ENCODE assay signal across 8 cellular contexts in genomic region chr1:173474780-173475419, GRCh38. TPM values are rescaled to one million over a fixed set of nuclear protein-coding genes. Genes with fewer than 3 reads are reported as not detected.
DNase-seq lines count a peak whose midpoint lies in the region; ATAC-seq and TF ChIP-seq lines count a peak whose summit lies in the region.
"Not testable (repeated sequence)": the region's sequence is repeated elsewhere in the genome, so short reads cannot be mapped to it uniquely, and the experiment has no call there.

No MANE protein-coding gene starts in this region.

- not testable (repeated sequence) for H3K9me3 ChIP-seq in SJSA1 (replicated peaks); mucosa of descending colon; smooth muscle cell (replicated peaks; ENCODE audit: low read depth)

- intact Hi-C loops in activated T-helper 1 cell treated with anti-CD3 and anti-CD28 coated beads, Interleukin-12 subunit alpha, Interleukin-12 subunit beta, Interleukin-2, Interleukin-4 antibody, amounts not matched to agents 30 ng/mL and 10 ng/mL and 1 ng/mL, durations not matched to agents 14 hours and 24 hours and 36 hours (cut with micrococcal nuclease) = loop anchor here (5.0 to 10.0 kb wide), 3 partner anchors 178 to 1690 kb away; partner anchors contain the start of gene METTL13
- intact Hi-C loops in mucosa of descending colon (cut with DNase I, micrococcal nuclease) = loop anchor here in 1 of 2 donors (5.0 kb wide), 1 partner anchor 43 kb away; no protein-coding TSS in a partner anchor

- H3K9ac ChIP-seq in smooth muscle cell (ENCODE audit: low read depth) = peak overlapping the region; percentile 56

- H3K4me1 Mint-ChIP-seq in HFFc6 (ENCODE audit: low read depth) = peaks cover 44% of the 10 kb centered on the region
- peaks cover 55% of the 10 kb centered on the region for H3K4me1 Mint-ChIP-seq in activated T-helper 1 cell treated with anti-CD3 and anti-CD28 coated beads, Interleukin-12 subunit alpha, Interleukin-12 subunit beta, Interleukin-2, Interleukin-4 antibody, amounts not matched to agents 30 ng/mL and 10 ng/mL and 1 ng/mL, durations not matched to agents 14 hours and 24 hours and 36 hours (ENCODE audit: low read depth)
- H3K4me1 Mint-ChIP-seq in chondrocyte (ENCODE audit: low read depth) = peaks cover 53% of the 10 kb centered on the region
- not testable (repeated sequence) for H3K4me1 Mint-ChIP-seq in glutamatergic neuron (ENCODE audit: low read depth, unreplicated experiment)

- H3K4me2 ChIP-seq in smooth muscle cell = peak overlapping the region; percentile 88

- peaks cover 30% of the 10 kb centered on the region for H3K36me3 ChIP-seq in SJSA1
- not testable (repeated sequence) for H3K36me3 ChIP-seq in mucosa of descending colon (ENCODE audit: low read depth); smooth muscle cell (ENCODE audit: low read depth)

- H3K27me3 ChIP-seq in SJSA1 (replicated peaks); smooth muscle cell (ENCODE audit: low read depth): not testable (repeated sequence)

- 7% methylated on average over 17 of the region's 17 CpGs for WGBS in smooth muscle cell (ENCODE audit: low lambda C conversion rate)

- ATAC-seq in mucosa of descending colon = not testable (repeated sequence)

- H3K4me3 Mint-ChIP-seq in HFFc6 (peak overlapping the region; percentile 85), glutamatergic neuron (ENCODE audit: unreplicated experiment) (peak overlapping the region; percentile 46)
- H3K4me3 Mint-ChIP-seq in activated T-helper 1 cell treated with anti-CD3 and anti-CD28 coated beads, Interleukin-12 subunit alpha, Interleukin-12 subunit beta, Interleukin-2, Interleukin-4 antibody, amounts not matched to agents 30 ng/mL and 10 ng/mL and 1 ng/mL, durations not matched to agents 14 hours and 24 hours and 36 hours = peak overlapping the region; percentile 58
- not testable (repeated sequence) for H3K4me3 Mint-ChIP-seq in chondrocyte (ENCODE audit: unreplicated experiment)

- H3K27me3 Mint-ChIP-seq in HFFc6 (ENCODE audit: insufficient read depth); activated T-helper 1 cell treated with anti-CD3 and anti-CD28 coated beads, Interleukin-12 subunit alpha, Interleukin-12 subunit beta, Interleukin-2, Interleukin-4 antibody, amounts not matched to agents 30 ng/mL and 10 ng/mL and 1 ng/mL, durations not matched to agents 14 hours and 24 hours and 36 hours (ENCODE audit: insufficient read depth); chondrocyte (ENCODE audit: low read depth); glutamatergic neuron (ENCODE audit: unreplicated experiment): not testable (repeated sequence)

- H3K79me2 ChIP-seq in smooth muscle cell (ENCODE audit: low read depth) = peaks cover 39% of the 10 kb centered on the region

- not testable (repeated sequence) for TF ChIP-seq CTCF in AG10803 (conservative IDR thresholded peaks at IDR 0.05; ENCODE audit: low read length); HFFc6 (IDR thresholded peaks at IDR 0.05); chondrocyte (IDR thresholded peaks at IDR 0.05); glutamatergic neuron (IDR thresholded peaks at IDR 0.05; ENCODE audit: partially characterized antibody, unreplicated experiment); mucosa of descending colon (IDR thresholded peaks at IDR 0.05); smooth muscle cell (IDR thresholded peaks at IDR 0.05; ENCODE audit: borderline replicate concordance, insufficient read depth, poor library complexity, severe bottlenecking)

- H3F3A ChIP-seq in smooth muscle cell (ENCODE audit: low read depth) = peaks cover 16% of the 10 kb centered on the region

- H3K27ac ChIP-seq in SJSA1 (0 out of 2 replicates have a peak overlapping the region, but pooled peaks have one; percentile 16), smooth muscle cell (ENCODE audit: low read depth) (peak overlapping the region; percentile 94)

- H3K27ac Mint-ChIP-seq in HFFc6 = peak overlapping the region; percentile 98
- H3K27ac Mint-ChIP-seq in activated T-helper 1 cell treated with anti-CD3 and anti-CD28 coated beads, Interleukin-12 subunit alpha, Interleukin-12 subunit beta, Interleukin-2, Interleukin-4 antibody, amounts not matched to agents 30 ng/mL and 10 ng/mL and 1 ng/mL, durations not matched to agents 14 hours and 24 hours and 36 hours; glutamatergic neuron (ENCODE audit: unreplicated experiment): not testable (repeated sequence)
- peak overlapping the region; percentile 94 for H3K27ac Mint-ChIP-seq in chondrocyte (ENCODE audit: unreplicated experiment)

- H3K36me3 Mint-ChIP-seq in HFFc6 (ENCODE audit: low read depth) (peaks cover 44% of the 10 kb centered on the region), glutamatergic neuron (ENCODE audit: unreplicated experiment) (peaks cover 12% of the 10 kb centered on the region)
- peaks cover 41% of the 10 kb centered on the region for H3K36me3 Mint-ChIP-seq in activated T-helper 1 cell treated with anti-CD3 and anti-CD28 coated beads, Interleukin-12 subunit alpha, Interleukin-12 subunit beta, Interleukin-2, Interleukin-4 antibody, amounts not matched to agents 30 ng/mL and 10 ng/mL and 1 ng/mL, durations not matched to agents 14 hours and 24 hours and 36 hours (ENCODE audit: low read depth)
- H3K36me3 Mint-ChIP-seq in chondrocyte (ENCODE audit: low read depth) = not testable (repeated sequence)

- not testable (repeated sequence) for DNase-seq in AG10803 (ENCODE audit: low read depth); HFFc6; SJSA1 (ENCODE audit: low read depth in 1 of 2, low spot score in 2 of 2); activated T-helper 1 cell treated with anti-CD3 and anti-CD28 coated beads, Interleukin-12 subunit alpha, Interleukin-12 subunit beta, Interleukin-2, Interleukin-4 antibody, amounts not matched to agents 30 ng/mL and 10 ng/mL and 1 ng/mL, durations not matched to agents 14 hours and 24 hours and 36 hours (ENCODE audit: low spot score); chondrocyte (ENCODE audit: low spot score); glutamatergic neuron; smooth muscle cell (lab: John Stamatoyannopoulos, UW; ENCODE audit: unreplicated experiment)
- DNase-seq in mucosa of descending colon = peak; percentile 41 to 57 (median 55)

- peaks cover 19% of the 10 kb centered on the region for H3K9me3 Mint-ChIP-seq in HFFc6
- peaks cover 22% of the 10 kb centered on the region for H3K9me3 Mint-ChIP-seq in activated T-helper 1 cell treated with anti-CD3 and anti-CD28 coated beads, Interleukin-12 subunit alpha, Interleukin-12 subunit beta, Interleukin-2, Interleukin-4 antibody, amounts not matched to agents 30 ng/mL and 10 ng/mL and 1 ng/mL, durations not matched to agents 14 hours and 24 hours and 36 hours
- H3K9me3 Mint-ChIP-seq in chondrocyte (ENCODE audit: low read depth); glutamatergic neuron (ENCODE audit: unreplicated experiment): not testable (repeated sequence)

- H3K4me1 ChIP-seq in SJSA1 (replicated peaks) (peaks cover 46% of the 10 kb centered on the region), mucosa of descending colon (ENCODE audit: low read depth) (peaks cover 36% of the 10 kb centered on the region), smooth muscle cell (ENCODE audit: low read depth) (peaks cover 42% of the 10 kb centered on the region)

- H2AFZ ChIP-seq in smooth muscle cell (ENCODE audit: low read depth) = not testable (repeated sequence)

- peaks cover 19% of the 10 kb centered on the region for H4K20me1 ChIP-seq in smooth muscle cell (ENCODE audit: low read depth)

- H3K4me3 ChIP-seq in AG10803 (ENCODE audit: low read length) = peak overlapping the region; percentile 74
- not testable (repeated sequence) for H3K4me3 ChIP-seq in SJSA1, mucosa of descending colon
- peak overlapping the region; percentile 60 for H3K4me3 ChIP-seq in smooth muscle cell

RNA-seq across cellular contexts. Expression of gene PRDX6, which starts 2.2 kb away (rescaled TPM):
- total RNA-seq in HFFc6 (2021; fragmentation: NEBNext Ultra II Directional; extraction: Animal tissue kit (Norgen Biotek cat#: 25700)) = 1,000 to 10,000 TPM in 2 of 6 experiments, 100 to 1,000 TPM in 4; 527 to 1,396 (median 553) TPM
- total RNA-seq in SJSA1 (2014; rRNA removed; shearing (Covaris generic)) = 282 and 448 TPM in 2 replicates
- 119 and 124 TPM in 2 replicates for total RNA-seq in activated T-helper 1 cell treated with anti-CD3 and anti-CD28 coated beads, Interleukin-12 subunit alpha, Interleukin-12 subunit beta, Interleukin-2, Interleukin-4 antibody, amounts not matched to agents 30 ng/mL and 10 ng/mL and 1 ng/mL, durations not matched to agents 14 hours and 24 hours and 36 hours
- 149 to 174 TPM (median 155 TPM) in 3 replicates for total RNA-seq in chondrocyte
- total RNA-seq in glutamatergic neuron (ENCODE audit: unreplicated experiment) = 29.3 TPM
- 100 to 1,000 TPM; 398 to 884 (median 511) TPM for total RNA-seq in mucosa of descending colon
- total RNA-seq in smooth muscle cell = 657 and 689 TPM in 2 replicates
- polyA plus RNA-seq in smooth muscle cell = 484 and 526 TPM in 2 replicates
